In the genomic region with DNA sequence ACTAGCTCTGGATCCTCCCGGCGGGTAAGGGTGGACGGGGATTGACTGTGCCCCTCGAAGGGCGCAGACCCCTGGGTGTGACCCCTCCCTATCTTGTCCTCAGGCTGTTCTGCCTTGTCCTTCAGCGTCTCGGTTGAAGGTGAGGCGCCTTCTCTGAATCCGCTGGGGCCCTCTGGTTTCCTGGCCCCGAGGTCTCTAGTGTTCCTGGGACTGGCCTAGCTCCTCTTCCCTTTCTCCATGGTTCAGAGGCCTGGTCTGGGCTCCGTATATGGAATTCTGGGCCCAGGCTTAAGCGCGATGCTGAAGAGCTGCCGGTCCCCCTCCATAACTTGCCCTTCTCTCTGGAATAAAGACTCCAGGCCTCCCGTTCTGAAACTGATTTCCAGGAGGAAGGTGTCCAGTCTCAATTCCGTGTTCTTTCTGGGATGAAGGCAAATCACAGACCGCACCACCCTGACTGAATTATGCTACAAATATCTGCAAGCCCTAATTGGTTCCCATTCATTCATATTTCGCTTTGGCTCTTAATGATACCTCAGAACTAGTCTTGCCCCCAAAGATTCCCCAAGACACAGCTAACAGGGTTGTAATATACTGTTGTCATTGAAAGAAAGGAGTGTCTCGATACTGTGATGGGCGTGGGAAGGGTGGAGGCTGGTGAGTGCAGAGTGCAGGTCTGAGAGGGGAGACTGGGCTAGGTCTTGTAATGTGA, we compare ENCODE assay signal across 8 cellular contexts. TPM values are rescaled to one million over a fixed set of nuclear protein-coding genes. Genes with fewer than 3 reads are reported as not detected.
DNase-seq lines count a peak whose midpoint lies in the region; ATAC-seq lines count a peak whose summit lies in the region.

No MANE protein-coding gene starts in this region.

- ATAC-seq in stimulated activated memory B cell treated with anti-CD40 and anti-IgM and Interleukin-4, amounts not matched to agents 10 μg/mL and 1 μg/mL and 100 μg/mL, for 72 hours, result no peak
- ATAC-seq in HG03139 (IDR thresholded peaks at IDR 0.05; ENCODE audit: unreplicated experiment), result no peak

- in situ Hi-C loops in GM23248 (cut with MboI), result no loop called here

- peaks cover 55% of the 10 kb centered on the region for H3K79me2 ChIP-seq in GM23248 (ENCODE audit: insufficient read depth)

- DNase-seq in AG20443 (ENCODE audit: low spot score), result peak; percentile 31
- DNase-seq in GM23248, result peak; percentile 60
- no peak for DNase-seq in activated CD4-positive, alpha-beta memory T cell treated with anti-CD3 and anti-CD28 coated beads, Interleukin-2, amount 10 ng/mL, durations not matched to agents 7 days and 5 days
- DNase-seq in Ammon's horn (ENCODE audit: low spot score), result no peak
- DNase-seq in NCI-H1417 (lab: John Stamatoyannopoulos, UW), result no peak

- peak overlapping the region; percentile 71 for H3K27ac ChIP-seq in GM23248

- H3K4me3 ChIP-seq in GM23248 (peak overlapping the region; percentile 78), iPS-11a (ENCODE audit: low read depth, low read length) (peak overlapping the region; percentile 90)

- peaks cover 35% of the 10 kb centered on the region for H3K4me1 Mint-ChIP-seq in activated CD4-positive, alpha-beta memory T cell treated with anti-CD3 and anti-CD28 coated beads, Interleukin-2, amount 10 ng/mL, durations not matched to agents 7 days and 5 days
- peaks cover 36% of the 10 kb centered on the region for H3K4me1 Mint-ChIP-seq in stimulated activated memory B cell treated with anti-CD40 and anti-IgM and Interleukin-4, amounts not matched to agents 10 μg/mL and 1 μg/mL and 100 μg/mL, for 72 hours

- H3K36me3 ChIP-seq in GM23248 (ENCODE audit: low read depth), result peaks cover 13% of the 10 kb centered on the region; the same call in 1 of the 2 replicates

- no peaks in the 10 kb centered on the region for H3K9me3 Mint-ChIP-seq in activated CD4-positive, alpha-beta memory T cell treated with anti-CD3 and anti-CD28 coated beads, Interleukin-2, amount 10 ng/mL, durations not matched to agents 7 days and 5 days
- no peaks in the 10 kb centered on the region for H3K9me3 Mint-ChIP-seq in stimulated activated memory B cell treated with anti-CD40 and anti-IgM and Interleukin-4, amounts not matched to agents 10 μg/mL and 1 μg/mL and 100 μg/mL, for 72 hours

- 7% methylated on average over 17 to 20 of the region's 20 CpGs for WGBS in GM23248 (ENCODE audit: low coverage in 1 of 2, low lambda C conversion rate in 2 of 2, missing lambda C conversion rate in 2 of 2), 2 experiments

- H2AFZ ChIP-seq in GM23248, result peak overlapping the region; percentile 74

- H3K27me3 Mint-ChIP-seq in activated CD4-positive, alpha-beta memory T cell treated with anti-CD3 and anti-CD28 coated beads, Interleukin-2, amount 10 ng/mL, durations not matched to agents 7 days and 5 days, result no peaks in the 10 kb centered on the region
- H3K27me3 Mint-ChIP-seq in stimulated activated memory B cell treated with anti-CD40 and anti-IgM and Interleukin-4, amounts not matched to agents 10 μg/mL and 1 μg/mL and 100 μg/mL, for 72 hours, result no peaks in the 10 kb centered on the region

- H3K9ac ChIP-seq in GM23248, result peak overlapping the region; percentile 95

- H3K27ac Mint-ChIP-seq in activated CD4-positive, alpha-beta memory T cell treated with anti-CD3 and anti-CD28 coated beads, Interleukin-2, amount 10 ng/mL, durations not matched to agents 7 days and 5 days, result peak overlapping the region; percentile 88
- peak overlapping the region; percentile 89 for H3K27ac Mint-ChIP-seq in stimulated activated memory B cell treated with anti-CD40 and anti-IgM and Interleukin-4, amounts not matched to agents 10 μg/mL and 1 μg/mL and 100 μg/mL, for 72 hours

- H3F3A ChIP-seq in GM23248 (ENCODE audit: insufficient read depth), result peaks cover 25% of the 10 kb centered on the region

- no peaks in the 10 kb centered on the region for H3K27me3 ChIP-seq in GM23248 (replicated peaks; ENCODE audit: insufficient read depth)

- no peaks in the 10 kb centered on the region for H4K20me1 ChIP-seq in GM23248 (ENCODE audit: insufficient read depth)

- peak overlapping the region; percentile 84 for H3K4me2 ChIP-seq in GM23248 (ENCODE audit: unreplicated experiment)

- peak overlapping the region; percentile 91 for H3K4me3 Mint-ChIP-seq in activated CD4-positive, alpha-beta memory T cell treated with anti-CD3 and anti-CD28 coated beads, Interleukin-2, amount 10 ng/mL, durations not matched to agents 7 days and 5 days
- peak overlapping the region; percentile 95 for H3K4me3 Mint-ChIP-seq in stimulated activated memory B cell treated with anti-CD40 and anti-IgM and Interleukin-4, amounts not matched to agents 10 μg/mL and 1 μg/mL and 100 μg/mL, for 72 hours

- POLR2A ChIA-PET in activated CD4-positive, alpha-beta memory T cell treated with anti-CD3 and anti-CD28 coated beads, Interleukin-2, amount 10 ng/mL, durations not matched to agents 7 days and 5 days (lab: Charles Lee), result interaction anchor here (0.7 to 2.5 kb wide), 11 partner anchors 9 to 312 kb away, joined by 3 to 12 read pairs (median 5); a partner anchor contains a TSS

- no peaks in the 10 kb centered on the region for H3K9me2 ChIP-seq in GM23248 (ENCODE audit: insufficient read depth)

- peaks cover 46% of the 10 kb centered on the region for H3K36me3 Mint-ChIP-seq in activated CD4-positive, alpha-beta memory T cell treated with anti-CD3 and anti-CD28 coated beads, Interleukin-2, amount 10 ng/mL, durations not matched to agents 7 days and 5 days (ENCODE audit: low read depth)
- peaks cover 28% of the 10 kb centered on the region for H3K36me3 Mint-ChIP-seq in stimulated activated memory B cell treated with anti-CD40 and anti-IgM and Interleukin-4, amounts not matched to agents 10 μg/mL and 1 μg/mL and 100 μg/mL, for 72 hours

- no peaks in the 10 kb centered on the region for H3K9me3 ChIP-seq in GM23248 (ENCODE audit: low read depth)

- CTCF ChIA-PET in activated CD4-positive, alpha-beta memory T cell treated with anti-CD3 and anti-CD28 coated beads, Interleukin-2, amount 10 ng/mL, durations not matched to agents 7 days and 5 days (lab: Charles Lee), result interaction anchor here (0.9 to 2.9 kb wide), 4 partner anchors 10 to 201 kb away, joined by 3 to 18 read pairs (median 6); a partner anchor contains a TSS

- H3K4me1 ChIP-seq in GM23248 (ENCODE audit: insufficient read depth), result peaks cover 9% of the 10 kb centered on the region

RNA-seq across cellular contexts. Expression of a gene that starts 0.7 kb away (rescaled TPM):
- 37.7 and 48.5 TPM in 2 replicates for total RNA-seq in GM23248 (2014; rRNA removed; shearing (Covaris generic))
- 39.9 and 41.3 TPM in 2 replicates for polyA plus RNA-seq in GM23248 (2016; fragmentation: Nextera tagmentation; extraction: Ambion mirVana)
- total RNA-seq in activated CD4-positive, alpha-beta memory T cell treated with anti-CD3 and anti-CD28 coated beads, Interleukin-2, amount 10 ng/mL, durations not matched to agents 7 days and 5 days, result 10 to 100 TPM; 98.4 to 99.3 TPM

RNA-seq across cellular contexts. Expression of a gene that starts 11.1 kb away (rescaled TPM):
- total RNA-seq in GM23248 (2014; rRNA removed; shearing (Covaris generic)), result not detected in 2 replicates
- not detected in 2 replicates for polyA plus RNA-seq in GM23248 (2016; fragmentation: Nextera tagmentation; extraction: Ambion mirVana)
- total RNA-seq in activated CD4-positive, alpha-beta memory T cell treated with anti-CD3 and anti-CD28 coated beads, Interleukin-2, amount 10 ng/mL, durations not matched to agents 7 days and 5 days, result 1 to 10 TPM in 1 of 2 experiments, under 1 TPM in 1; 0.76 to 1.3 TPM

RNA-seq across cellular contexts. Expression of a gene that starts 19.5 kb away (rescaled TPM):
- 8.1 and 11.5 TPM in 2 replicates for total RNA-seq in GM23248 (2014; rRNA removed; shearing (Covaris generic))
- 22.7 and 23.6 TPM in 2 replicates for polyA plus RNA-seq in GM23248 (2016; fragmentation: Nextera tagmentation; extraction: Ambion mirVana)
- total RNA-seq in activated CD4-positive, alpha-beta memory T cell treated with anti-CD3 and anti-CD28 coated beads, Interleukin-2, amount 10 ng/mL, durations not matched to agents 7 days and 5 days, result 10 to 100 TPM; 19.0 TPM

RNA-seq across cellular contexts. Expression of a gene that starts 26.1 kb away (rescaled TPM):
- 53.4 and 59.4 TPM in 2 replicates for total RNA-seq in GM23248 (2014; rRNA removed; shearing (Covaris generic))
- 54.0 and 63.1 TPM in 2 replicates for polyA plus RNA-seq in GM23248 (2016; fragmentation: Nextera tagmentation; extraction: Ambion mirVana)
- 10 to 100 TPM; 50.2 to 53.5 TPM for total RNA-seq in activated CD4-positive, alpha-beta memory T cell treated with anti-CD3 and anti-CD28 coated beads, Interleukin-2, amount 10 ng/mL, durations not matched to agents 7 days and 5 days

RNA-seq across cellular contexts. Expression of a gene that starts 26.9 kb away (rescaled TPM):
- total RNA-seq in GM23248 (2014; rRNA removed; shearing (Covaris generic)), result 52.9 and 119 TPM in 2 replicates
- 268 and 280 TPM in 2 replicates for polyA plus RNA-seq in GM23248 (2016; fragmentation: Nextera tagmentation; extraction: Ambion mirVana)
- 100 to 1,000 TPM in 1 of 2 experiments, 10 to 100 TPM in 1; 96.4 to 101 TPM for total RNA-seq in activated CD4-positive, alpha-beta memory T cell treated with anti-CD3 and anti-CD28 coated beads, Interleukin-2, amount 10 ng/mL, durations not matched to agents 7 days and 5 days

Comparison
In these comparisons a context has a peak if more than half of its experiments do, and no peak if none do; other contexts are left out.
1. DNase-seq: peak in AG20443 (single experiment) and GM23248 (single experiment); none in activated CD4-positive, alpha-beta memory T cell treated with anti-CD3 and anti-CD28 coated beads, Interleukin-2, amount 10 ng/mL, durations not matched to agents 7 days and 5 days (single experiment), Ammon's horn (single experiment) and NCI-H1417 (0 of 3).